ENCODE assay signal across 8 cellular contexts in the genomic region with DNA sequence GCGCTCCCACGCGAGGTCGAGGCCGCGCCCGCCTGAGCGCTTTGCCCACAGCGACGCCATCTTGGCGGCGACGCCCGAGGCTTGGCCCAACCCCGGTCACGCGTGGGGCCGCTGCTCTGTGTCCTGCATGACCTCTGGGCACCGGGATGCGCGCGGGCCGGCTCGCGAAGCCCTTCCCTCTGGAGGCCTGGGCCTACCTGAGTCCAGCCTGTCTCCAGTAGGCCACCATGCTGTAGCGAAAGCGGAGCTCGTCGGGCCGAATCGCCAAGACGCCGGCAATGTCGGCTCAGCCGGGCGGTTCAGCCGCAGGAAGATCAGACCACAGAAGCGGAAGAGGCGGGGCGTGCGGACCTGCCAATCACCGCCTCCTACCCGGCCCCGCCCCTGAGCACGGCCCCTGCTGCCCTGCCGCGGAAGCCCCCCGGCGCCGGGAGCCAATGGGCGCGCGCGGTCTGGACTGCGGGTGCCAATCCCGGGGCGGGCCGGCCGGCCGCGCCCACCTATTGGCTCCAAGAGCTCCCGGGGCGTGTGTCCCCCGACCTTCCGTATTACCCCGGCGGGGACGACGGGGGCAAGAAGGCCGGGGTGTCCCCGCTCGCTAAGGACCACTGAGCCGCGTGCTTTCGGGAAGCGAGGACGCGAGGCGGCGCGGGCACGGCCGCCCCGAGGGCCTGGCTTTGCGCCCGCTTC. TPM values are rescaled to one million over a fixed set of nuclear protein-coding genes. Genes with fewer than 3 reads are reported as not detected.
DNase-seq lines count a peak whose midpoint lies in the region; ATAC-seq and TF ChIP-seq lines count a peak whose summit lies in the region.

A gene (minus strand): TSS at position 313 of the 690 bp plus-strand sequence. CDS start 84 bp downstream, at position 229.

- H4K20me1 ChIP-seq in OCI-LY1 (ENCODE audit: insufficient read depth, low read length), result 0 out of 2 replicates have a peak, but pooled peaks cover 3% of the 10 kb centered on the region

- H3K9me2 ChIP-seq in OCI-LY1 (ENCODE audit: low read depth, low read length), result no peaks in the 10 kb centered on the region

- TF ChIP-seq CTCF in OCI-LY1 (IDR thresholded peaks at IDR 0.05; ENCODE audit: low read length), result no peak

- DNase-seq in Caki2 (ENCODE audit: low read depth), result peak; percentile 97
- DNase-seq in HuH-7 (ENCODE audit: low spot score), result peak; percentile 97
- DNase-seq in activated CD8-positive, alpha-beta memory T cell treated with anti-CD3 and anti-CD28 coated beads, Interleukin-2, amount 50 U/mL, for 4 hours, result peak; percentile 98
- peak; percentile 97 for DNase-seq in midbrain (lab: John Stamatoyannopoulos, UW)
- DNase-seq in stimulated activated CD8-positive, alpha-beta memory T cell treated with anti-CD3 and anti-CD28 coated beads, Interleukin-15, amount 100 ng/mL, for 48 hours (ENCODE audit: low read depth in 2 of 2), result peak; percentile 97 to 99

- H3K4me2 ChIP-seq in OCI-LY1 (ENCODE audit: low read length), result peak within 1 kb of the TSS; percentile 100

- H3F3A ChIP-seq in OCI-LY1 (ENCODE audit: insufficient read depth, low read length), result peaks cover 13% of the 10 kb centered on the region

- peak; percentile 83 for ATAC-seq in GM21447 (IDR thresholded peaks at IDR 0.05; ENCODE audit: unreplicated experiment)

- H3K4me3 ChIP-seq in OCI-LY1 (ENCODE audit: low read depth, low read length, poor library complexity, severe bottlenecking), result peak within 1 kb of the TSS; percentile 93

- no peak within 1 kb of the TSS for H2AFZ ChIP-seq in OCI-LY1 (ENCODE audit: low read length)

- no peaks in the 10 kb centered on the region for H3K9me3 ChIP-seq in OCI-LY1 (ENCODE audit: low read length)

- H3K4me1 ChIP-seq in OCI-LY1 (ENCODE audit: insufficient read depth, low read length, severe bottlenecking), result peaks cover 44% of the 10 kb centered on the region

- H3K36me3 ChIP-seq in OCI-LY1 (ENCODE audit: insufficient read depth, low read length), result peaks cover 87% of the 10 kb centered on the region

- H3K9ac ChIP-seq in OCI-LY1 (ENCODE audit: low read length), result peak within 1 kb of the TSS; percentile 97

- peaks cover 45% of the 10 kb centered on the region for H3K79me2 ChIP-seq in OCI-LY1 (ENCODE audit: insufficient read depth, low read length)

- peak within 1 kb of the TSS; percentile 50 for H3K27ac ChIP-seq in OCI-LY1 (ENCODE audit: low read depth, low read length, poor library complexity, severe bottlenecking)

- in situ Hi-C loops in Caki2 (cut with HindIII; ENCODE audit: low pct_unique_long_range_greater_than_20kb, low sequenced_read_pairs), result no loop called here
- in situ Hi-C loops in endometrial microvascular endothelial cells (cut with HindIII; ENCODE audit: inconsistent ontology term, low pct_unique_long_range_greater_than_20kb, low sequenced_read_pairs), result no loop called here

- no peaks in the 10 kb centered on the region for H3K27me3 ChIP-seq in OCI-LY1 (ENCODE audit: insufficient read depth, low read length)

RNA-seq across cellular contexts. Expression of the gene that starts here (rescaled TPM):
- total RNA-seq in Caki2 (2014; rRNA removed; shearing (Covaris generic); ENCODE audit: low replicate concordance), result 42.7 and 54.7 TPM in 2 replicates
- 18.2 TPM for total RNA-seq in endometrial microvascular endothelial cells (ENCODE audit: inconsistent ontology term)

Comparison
In these comparisons a context has a peak if more than half of its experiments do, and no peak if none do; other contexts are left out.
1. Peak in every context shown above with its lines: DNase-seq, ATAC-seq, H3K4me3 ChIP-seq and H3K27ac ChIP-seq.